In genomic region chr2:78654941-78655340, GRCh38 we compare ENCODE assay signal across 22 cellular contexts.
"Had no signal": no experiment of that assay in that cellular context is flagged by ENCODE, and none has a peak within 500 bp of the region (broad histone marks: within the 10 kb centered on the region; RNA-seq: fewer than 3 reads in every experiment).

No MANE protein-coding gene starts in this region.

- H3K4me3 ChIP-seq: neural progenitor cell, prostate gland, right atrium auricular region, sigmoid colon, stomach, thyroid gland, vagina had no signal

- H3K9me3 ChIP-seq: prostate gland, thyroid gland, vagina had no signal

- H3K27ac ChIP-seq: neural progenitor cell, prostate gland, right atrium auricular region, sigmoid colon, stomach, thyroid gland, vagina had no signal

- H3K27ac Mint-ChIP-seq: effector memory CD8-positive, alpha-beta T cell; naive thymus-derived CD4-positive, alpha-beta T cell; nephron; neural progenitor cell; stimulated activated effector memory CD8-positive, alpha-beta T cell treated with anti-CD3 and anti-CD28 coated beads, Interleukin-12 subunit alpha, Interleukin-12 subunit beta, amount 100 ng/mL, for 72 hours had no signal

- H3K9ac ChIP-seq: neural progenitor cell had no signal

- ATAC-seq: effector memory CD8-positive, alpha-beta T cell; left lobe of liver; naive thymus-derived CD4-positive, alpha-beta T cell; stimulated activated effector memory CD8-positive, alpha-beta T cell treated with anti-CD3 and anti-CD28 coated beads, Interleukin-12 subunit alpha, Interleukin-12 subunit beta, amount 100 ng/mL, for 72 hours had no signal

- H3K4me3 Mint-ChIP-seq: effector memory CD8-positive, alpha-beta T cell; naive thymus-derived CD4-positive, alpha-beta T cell; nephron; neural progenitor cell; stimulated activated effector memory CD8-positive, alpha-beta T cell treated with anti-CD3 and anti-CD28 coated beads, Interleukin-12 subunit alpha, Interleukin-12 subunit beta, amount 100 ng/mL, for 72 hours had no signal

- H3K36me3 Mint-ChIP-seq: naive thymus-derived CD4-positive, alpha-beta T cell; neural progenitor cell; stimulated activated effector memory CD8-positive, alpha-beta T cell treated with anti-CD3 and anti-CD28 coated beads, Interleukin-12 subunit alpha, Interleukin-12 subunit beta, amount 100 ng/mL, for 72 hours had no signal

- H3K27me3 Mint-ChIP-seq: effector memory CD8-positive, alpha-beta T cell; naive thymus-derived CD4-positive, alpha-beta T cell had no signal

- FAIRE-seq: keratinocyte had no signal

- H3K36me3 ChIP-seq: neural progenitor cell, prostate gland, right atrium auricular region, sigmoid colon, stomach, thyroid gland, vagina had no signal

- H3K4me1 Mint-ChIP-seq: naive thymus-derived CD4-positive, alpha-beta T cell; nephron; neural progenitor cell; stimulated activated effector memory CD8-positive, alpha-beta T cell treated with anti-CD3 and anti-CD28 coated beads, Interleukin-12 subunit alpha, Interleukin-12 subunit beta, amount 100 ng/mL, for 72 hours had no signal

- DNase-seq: cortex of kidney; effector memory CD8-positive, alpha-beta T cell; head of caudate nucleus; mesendoderm; midbrain; naive thymus-derived CD4-positive, alpha-beta T cell; nucleus accumbens; sigmoid colon; stimulated activated CD4-positive, alpha-beta T cell treated with anti-CD3 and anti-CD28 coated beads, Interleukin-2, amount 100 ng/mL, for 24 hours; stimulated activated CD4-positive, alpha-beta T cell treated with anti-CD3 and anti-CD28 coated beads, Interleukin-4, amount 100 ng/mL, for 24 hours; stimulated activated naive CD4-positive, alpha-beta T cell treated with Interleukin-2 at 50 U/mL for 16 hours; stomach; thyroid gland; trophoblast cell had no signal

- H3K4me1 ChIP-seq: neural progenitor cell, prostate gland, right atrium auricular region, sigmoid colon, stomach, thyroid gland, vagina had no signal
